In genomic region chr9:104094534-104095020, GRCh38 we compare ENCODE assay signal across 8 cellular contexts. TPM values are rescaled to one million over a fixed set of nuclear protein-coding genes. Genes with fewer than 3 reads are reported as not detected.
DNase-seq lines count a peak whose midpoint lies in the region; ATAC-seq and TF ChIP-seq lines count a peak whose summit lies in the region.

No MANE protein-coding gene starts in this region.

- H3K36me3 ChIP-seq in ES-I3 (ENCODE audit: insufficient read depth, low read length) = no peaks in the 10 kb centered on the region

- H3K9ac ChIP-seq in ES-I3 (ENCODE audit: low read depth, low read length) = peak overlapping the region; percentile 94

- peak overlapping the region; percentile 99 for H3K4me3 Mint-ChIP-seq in mesothelial cell of epicardium

- peak; percentile 1 for ATAC-seq in GM21360 (IDR thresholded peaks at IDR 0.05; ENCODE audit: unreplicated experiment)

- no peaks in the 10 kb centered on the region for H3K9me3 Mint-ChIP-seq in mesothelial cell of epicardium

- H3K27ac Mint-ChIP-seq in mesothelial cell of epicardium = peak overlapping the region; percentile 100

- in situ Hi-C loops in astrocyte of the spinal cord (cut with HindIII; ENCODE audit: low sequenced_read_pairs) = no loop called here

- H3K4me1 Mint-ChIP-seq in mesothelial cell of epicardium = peaks cover 39% of the 10 kb centered on the region

- TF ChIP-seq CTCF in astrocyte of the spinal cord (IDR thresholded peaks at IDR 0.05; ENCODE audit: low read depth, low read length) (no peak), mesothelial cell of epicardium (IDR thresholded peaks at IDR 0.05; ENCODE audit: unreplicated experiment) (no peak)

- no peaks in the 10 kb centered on the region for H3K9me3 ChIP-seq in ES-I3 (ENCODE audit: control insufficient read depth, insufficient read depth, low read length)

- no peaks in the 10 kb centered on the region for H3K27me3 Mint-ChIP-seq in mesothelial cell of epicardium (ENCODE audit: low read depth)

- peak overlapping the region; percentile 86 for H3K4me3 ChIP-seq in Jurkat, Clone E6-1 (ENCODE audit: low read length)
- peak overlapping the region; percentile 80 for H3K4me3 ChIP-seq in astrocyte of the spinal cord (ENCODE audit: low read depth, low read length)

- no peaks in the 10 kb centered on the region for H3K36me3 Mint-ChIP-seq in mesothelial cell of epicardium

- H3K4me1 ChIP-seq in ES-I3 (ENCODE audit: insufficient read depth, low read length) = peaks cover 5% of the 10 kb centered on the region; the same call in 1 of the 2 replicates

- DNase-seq in Jurkat, Clone E6-1 (ENCODE audit: low read depth, low spot score) = no peak
- DNase-seq in astrocyte of the spinal cord (ENCODE audit: low read depth, low spot score) = no peak
- no peak for DNase-seq in mesothelial cell of epicardium (ENCODE audit: low spot score in 2 of 2, unreplicated experiment in 2 of 2)
- no peak for DNase-seq in LoVo (ENCODE audit: low spot score)
- DNase-seq in NCI-H2081 treated with DMSO at 0.1 percent for 48 hours (lab: John Stamatoyannopoulos, UW) = no peak
- no peak for DNase-seq in NCI-H2196 treated with DMSO at 0.1 percent for 48 hours (lab: John Stamatoyannopoulos, UW; ENCODE audit: unreplicated experiment)

RNA-seq across cellular contexts. Expression of gene SMC2, which starts 0.5 kb away (rescaled TPM):
- 38.4 TPM for polyA plus RNA-seq in Jurkat, Clone E6-1 (2012; ENCODE audit: insufficient read depth, insufficient read length)
- 19.3 to 22.6 TPM (median 20.1 TPM) in 3 replicates for total RNA-seq in mesothelial cell of epicardium
